9 cellular contexts compared by ENCODE assay signal in genomic region chr7:107995184-107996071, GRCh38. TPM values are rescaled to one million over a fixed set of nuclear protein-coding genes. Genes with fewer than 3 reads are reported as not detected.
DNase-seq lines count a peak whose midpoint lies in the region; ATAC-seq and TF ChIP-seq lines count a peak whose summit lies in the region.
"Had no signal": no experiment of that assay in that cellular context is flagged by ENCODE, and none has a peak within 500 bp of the region (broad histone marks: within the 10 kb centered on the region; RNA-seq: fewer than 3 reads in every experiment).

No MANE protein-coding gene starts in this region.

- peaks cover 37% of the 10 kb centered on the region for H3K4me1 Mint-ChIP-seq in MCF 10A (ENCODE audit: insufficient read depth, unreplicated experiment)
- H3K4me1 Mint-ChIP-seq: activated CD4-positive, alpha-beta T cell treated with anti-CD3 and anti-CD28 coated beads, Interleukin-2, amount 10 ng/mL, durations not matched to agents 7 days and 5 days had no signal

- no peaks in the 10 kb centered on the region for H3K9me3 Mint-ChIP-seq in MCF 10A (ENCODE audit: unreplicated experiment)
- H3K9me3 Mint-ChIP-seq: activated CD4-positive, alpha-beta T cell treated with anti-CD3 and anti-CD28 coated beads, Interleukin-2, amount 10 ng/mL, durations not matched to agents 7 days and 5 days had no signal

- no peaks in the 10 kb centered on the region for H3K9me3 ChIP-seq in breast epithelium
- no peaks in the 10 kb centered on the region for H3K9me3 ChIP-seq in mammary epithelial cell (replicated peaks; ENCODE audit: insufficient read depth, low read length)
- no peaks in the 10 kb centered on the region for H3K9me3 ChIP-seq in uterus
- no peaks in the 10 kb centered on the region for H3K9me3 ChIP-seq in upper lobe of right lung

- peak overlapping the region; percentile 60 for H3K4me2 ChIP-seq in mammary epithelial cell (ENCODE audit: insufficient read depth, low read depth, low read length)

- H3K27ac Mint-ChIP-seq in MCF 10A (ENCODE audit: low read depth, unreplicated experiment), result peak overlapping the region; percentile 93
- H3K27ac Mint-ChIP-seq: activated CD4-positive, alpha-beta T cell treated with anti-CD3 and anti-CD28 coated beads, Interleukin-2, amount 10 ng/mL, durations not matched to agents 7 days and 5 days had no signal

- no peaks in the 10 kb centered on the region for H3K27me3 ChIP-seq in breast epithelium
- H3K27me3 ChIP-seq in mammary epithelial cell (ENCODE audit: insufficient read depth, low read length), result no peaks in the 10 kb centered on the region
- no peaks in the 10 kb centered on the region for H3K27me3 ChIP-seq in uterus
- H3K27me3 ChIP-seq in upper lobe of right lung, result no peaks in the 10 kb centered on the region

- H3K9ac ChIP-seq in mammary epithelial cell (ENCODE audit: insufficient read depth, low read length), result no peak overlapping the region

- BruUV-seq in MCF 10A (replicated peaks; lab: Mats Ljungman, UMichigan) (TSS peak; percentile 15), mammary epithelial cell (replicated peaks; lab: Mats Ljungman, UMichigan) (no TSS peak)

- peak overlapping the region; percentile 28 for H2AFZ ChIP-seq in mammary epithelial cell (ENCODE audit: low read depth, low read length)

- peak overlapping the region; percentile 61 for H3K4me3 Mint-ChIP-seq in MCF 10A (ENCODE audit: unreplicated experiment)
- H3K4me3 Mint-ChIP-seq: activated CD4-positive, alpha-beta T cell treated with anti-CD3 and anti-CD28 coated beads, Interleukin-2, amount 10 ng/mL, durations not matched to agents 7 days and 5 days had no signal

- no peaks in the 10 kb centered on the region for H4K20me1 ChIP-seq in mammary epithelial cell (ENCODE audit: insufficient read depth, low read length)

- intact Hi-C loops in MCF 10A (cut with micrococcal nuclease), result loop anchor here (5.0 kb wide), 2 partner anchors 48 to 152 kb away; no protein-coding TSS in a partner anchor
- intact Hi-C loops in breast epithelium (cut with DNase I; ENCODE audit: low total_unique reads), result no loop called here
- intact Hi-C loops in mammary epithelial cell (cut with micrococcal nuclease), result no loop called here
- intact Hi-C loops in uterus (cut with DNase I; ENCODE audit: low total_unique reads), result no loop called here
- intact Hi-C loops in upper lobe of right lung (cut with DNase I), result no loop called here

- dilution Hi-C loops in mammary epithelial cell (cut with HindIII; ENCODE audit: low sequenced_read_pairs), result no loop called here

- TF ChIP-seq CTCF in MCF 10A (IDR thresholded peaks at IDR 0.05; ENCODE audit: unreplicated experiment) (no peak), breast epithelium (IDR thresholded peaks at IDR 0.05) (no peak), mammary epithelial cell (conservative IDR thresholded peaks at IDR 0.05 in 1 of 2, IDR thresholded peaks at IDR 0.05 in 1 of 2; ENCODE audit: extremely low read depth in 1 of 2, insufficient read depth in 1 of 2, low read depth in 1 of 2, low read length in 2 of 2) (no peak), uterus (IDR thresholded peaks at IDR 0.05) (no peak), upper lobe of right lung (IDR thresholded peaks at IDR 0.05) (no peak)

- peaks cover 98% of the 10 kb centered on the region for H3K36me3 Mint-ChIP-seq in MCF 10A (ENCODE audit: insufficient read depth, unreplicated experiment)

- in situ Hi-C loops in mammary epithelial cell (cut with MboI; ENCODE audit: low sequenced_read_pairs in 2 of 2), result no loop called here

- no peak for ATAC-seq in upper lobe of right lung

- 3% methylated on average over 6 of the region's 6 CpGs for WGBS in mammary epithelial cell (ENCODE audit: low coverage, missing lambda C conversion rate)

- DNase-seq in MCF 10A (ENCODE audit: unreplicated experiment), result peak; percentile 90
- no peak for DNase-seq in breast epithelium (ENCODE audit: low spot score in 2 of 2)
- DNase-seq in mammary epithelial cell, result peak; percentile 75
- peak; percentile 85 for DNase-seq in left kidney (ENCODE audit: low read depth, low spot score)
- DNase-seq in uterus, result no peak
- DNase-seq in upper lobe of right lung, result no peak
- no peak for DNase-seq in NCI-H1694 treated with DMSO at 0.1 percent for 48 hours (lab: John Stamatoyannopoulos, UW)
- DNase-seq in mucosa of gallbladder (ENCODE audit: low spot score), result no peak
- DNase-seq: activated CD4-positive, alpha-beta T cell treated with anti-CD3 and anti-CD28 coated beads, Interleukin-2, amount 10 ng/mL, durations not matched to agents 7 days and 5 days had no signal

- POLR2A ChIA-PET in MCF 10A (lab: Yijun Ruan, JAX), result interaction anchor here (0.9 to 7.0 kb wide), 11 partner anchors 13 to 73 kb away, joined by 3 to 86 read pairs (median 7); no protein-coding TSS in a partner anchor

- TF ChIP-seq POLR2A in breast epithelium (IDR thresholded peaks at IDR 0.05) (no peak), uterus (IDR thresholded peaks at IDR 0.05) (no peak)

- H3K27me3 Mint-ChIP-seq in MCF 10A (ENCODE audit: insufficient read depth, unreplicated experiment), result no peaks in the 10 kb centered on the region

- H3K4me1 ChIP-seq in breast epithelium (peaks cover 0 to 3% of the 10 kb centered on the region in 2 donors), mammary epithelial cell (ENCODE audit: insufficient read depth, low read length) (peaks cover 62% of the 10 kb centered on the region), uterus (peaks cover 0 to 7% of the 10 kb centered on the region in 2 donors), upper lobe of right lung (peaks cover 17% of the 10 kb centered on the region)

- CTCF ChIA-PET in MCF 10A (lab: Yijun Ruan, JAX), result interaction anchor here (0.7 to 2.0 kb wide), 5 partner anchors 8 to 69 kb away, joined by 3 to 6 read pairs (median 3); no protein-coding TSS in a partner anchor
- CTCF ChIA-PET in mammary epithelial cell (lab: Charles Lee; ENCODE audit: low non-redundant PET), result no interaction called here

- peak overlapping the region in 1 of 2 donors; percentile 70 for H3K27ac ChIP-seq in breast epithelium
- H3K27ac ChIP-seq in mammary epithelial cell (ENCODE audit: insufficient read depth, low read depth, low read length), result peak overlapping the region; percentile 23
- H3K27ac ChIP-seq in uterus, result peak overlapping the region; percentile 56 to 61
- H3K27ac ChIP-seq in upper lobe of right lung, result no peak overlapping the region

- H3K79me2 ChIP-seq in mammary epithelial cell (ENCODE audit: insufficient read depth, low read length), result peaks cover 40% of the 10 kb centered on the region

- H3K4me3 ChIP-seq in breast epithelium, result peak overlapping the region in 1 of 3 donors; percentile 26
- H3K4me3 ChIP-seq in mammary epithelial cell (replicated peaks in 1 of 3; ENCODE audit: insufficient read depth in 1 of 3, low read depth in 2 of 3, low read length in 3 of 3), result peak overlapping the region in 1 of 3 experiments; percentile 0
- H3K4me3 ChIP-seq in uterus, result no peak overlapping the region
- no peak overlapping the region for H3K4me3 ChIP-seq in upper lobe of right lung

- H3K36me3 ChIP-seq in breast epithelium (no peaks in the 10 kb centered on the region), mammary epithelial cell (ENCODE audit: insufficient read depth, low read length) (peaks cover 31% of the 10 kb centered on the region), uterus (no peaks in the 10 kb centered on the region), upper lobe of right lung (peaks cover 8% of the 10 kb centered on the region)

RNA-seq across cellular contexts. Expression of gene LAMB1, which starts 7.5 kb away (rescaled TPM):
- total RNA-seq in MCF 10A (2022), result 199 and 275 TPM in 2 replicates
- total RNA-seq in breast epithelium, result 100 to 1,000 TPM; 115 to 324 (median 300) TPM
- total RNA-seq in mammary epithelial cell, result 100 to 1,000 TPM; 219 to 285 TPM
- polyA plus RNA-seq in mammary epithelial cell, result 76.2 TPM
- 447 TPM for polyA minus RNA-seq in mammary epithelial cell
- total RNA-seq in uterus, result 100 to 1,000 TPM in 3 of 4 donors, 10 to 100 TPM in 1; 87.9 to 322 (median 200) TPM
- total RNA-seq in upper lobe of right lung, result 156 TPM
- 89.4 TPM for total RNA-seq in mucosa of gallbladder
- total RNA-seq: activated CD4-positive, alpha-beta T cell treated with anti-CD3 and anti-CD28 coated beads, Interleukin-2, amount 10 ng/mL, durations not matched to agents 7 days and 5 days had no signal

Comparison
In these comparisons a context has a peak if more than half of its experiments do, and no peak if none do; other contexts are left out.
1. DNase-seq: peak in MCF 10A (single experiment), mammary epithelial cell (single experiment) and left kidney (single experiment); none in breast epithelium (0 of 2), uterus (0 of 2), upper lobe of right lung (single experiment), NCI-H1694 treated with DMSO at 0.1 percent for 48 hours (single experiment) and mucosa of gallbladder (single experiment).